Comparison of ENCODE assay signal across 12 cellular contexts in the genomic region with DNA sequence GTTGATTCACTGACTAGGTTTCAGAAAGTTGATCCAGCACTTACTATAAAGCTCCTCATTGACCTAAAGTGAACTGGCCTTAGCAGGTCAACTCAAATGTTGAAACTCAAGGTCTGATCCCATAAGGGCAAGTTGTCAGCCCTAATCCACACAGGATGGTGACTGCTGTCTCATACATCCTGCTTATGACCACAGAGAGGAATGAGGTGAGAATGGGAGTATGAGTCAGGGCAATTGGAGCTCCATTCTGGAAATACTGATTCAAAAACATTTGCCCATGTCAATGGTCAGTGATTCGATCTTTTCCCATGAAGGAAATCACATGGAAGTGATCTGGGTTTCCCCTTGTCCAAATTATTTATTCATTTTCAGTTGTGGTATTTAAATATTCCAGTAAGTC.
DNase-seq lines count a peak whose midpoint lies in the region; ATAC-seq and TF ChIP-seq lines count a peak whose summit lies in the region.
"Had no signal": no experiment of that assay in that cellular context is flagged by ENCODE, and none has a peak within 500 bp of the region (broad histone marks: within the 10 kb centered on the region; RNA-seq: fewer than 3 reads in every experiment).

No MANE protein-coding gene starts in this region.

- peak overlapping the region; percentile 70 for H3K4me2 ChIP-seq in fibroblast of lung (ENCODE audit: extremely low read depth, insufficient read depth, low read length)

- H3K9me3 ChIP-seq in fibroblast of lung (ENCODE audit: control insufficient read depth, insufficient read depth, low read depth, low read length), result no peaks in the 10 kb centered on the region

- DNase-seq in GM04504 (ENCODE audit: low read depth) (peak; percentile 82), fibroblast of lung (ENCODE audit: low read depth in 2 of 2) (peak; percentile 90 to 98), skeletal muscle cell (ENCODE audit: low read depth) (peak; percentile 89), iPS-NIHi7 (ENCODE audit: extremely low spot score) (no peak), left colon (no peak)
- DNase-seq: activated T-cell treated with anti-CD3 and anti-CD28 coated beads for 4 hours; naive thymus-derived CD4-positive, alpha-beta T cell; NCI-H1930 had no signal

- H3K27ac ChIP-seq in fibroblast of lung (ENCODE audit: insufficient read depth, low read length), result peak overlapping the region; percentile 23

- H3K36me3 ChIP-seq in fibroblast of lung (ENCODE audit: control insufficient read depth, insufficient read depth, low read length), result no peaks in the 10 kb centered on the region

- H2AFZ ChIP-seq in fibroblast of lung (ENCODE audit: low read length), result no peak overlapping the region

- ATAC-seq in SK-N-SH treated with all-trans-retinoic acid at 6 μM for 48 hours, result peak; percentile 95
- ATAC-seq in HG02571 (IDR thresholded peaks at IDR 0.05; ENCODE audit: unreplicated experiment), result no peak
- no peak for ATAC-seq in left colon
- no peak for ATAC-seq in GM21390 (IDR thresholded peaks at IDR 0.05; ENCODE audit: unreplicated experiment)
- ATAC-seq: HepG2; naive thymus-derived CD4-positive, alpha-beta T cell had no signal

- H3K27me3 ChIP-seq in fibroblast of lung (ENCODE audit: control insufficient read depth, insufficient read depth, low read length), result no peaks in the 10 kb centered on the region

- no peak for TF ChIP-seq CTCF in fibroblast of lung (conservative IDR thresholded peaks at IDR 0.05 in 1 of 2, IDR thresholded peaks at IDR 0.05 in 1 of 2; ENCODE audit: low read depth in 1 of 2, low read length in 2 of 2)

- H3K79me2 ChIP-seq in fibroblast of lung (ENCODE audit: control insufficient read depth, insufficient read depth, low read length), result no peaks in the 10 kb centered on the region

- no peaks in the 10 kb centered on the region for H4K20me1 ChIP-seq in fibroblast of lung (ENCODE audit: control insufficient read depth, extremely low read depth, insufficient read depth, low read length)

- H3K9ac ChIP-seq in fibroblast of lung (ENCODE audit: insufficient read depth, low read length), result no peak overlapping the region

- H3K4me1 ChIP-seq in fibroblast of lung (ENCODE audit: control insufficient read depth, extremely low read depth, insufficient read depth, low read length), result peaks cover 7% of the 10 kb centered on the region

- intact Hi-C loops in left colon (cut with DNase I, micrococcal nuclease), result no loop called here

- H3K4me3 ChIP-seq in fibroblast of lung (replicated peaks in 1 of 4; ENCODE audit: control extremely low read depth in 1 of 4, insufficient read depth in 1 of 4, low read depth in 3 of 4, low read length in 4 of 4) (no peak overlapping the region), skeletal muscle cell (ENCODE audit: low read depth, low read length) (no peak overlapping the region)

TF ChIP-seq in SK-N-SH treated with all-trans-retinoic acid at 6 μM for 48 hours, 23 proteins besides CTCF, POLR2A, EP300 and RAD21:
- peak; percentile 51; the same call in 1 of the 2 replicates for TF ChIP-seq TOX (CRISPR knock-in tag; IDR thresholded peaks at IDR 0.05; ENCODE audit: borderline replicate concordance)
- TF ChIP-seq ZFP30 (CRISPR knock-in tag; IDR thresholded peaks at IDR 0.05), result no peak
- TF ChIP-seq, protein P1, sequence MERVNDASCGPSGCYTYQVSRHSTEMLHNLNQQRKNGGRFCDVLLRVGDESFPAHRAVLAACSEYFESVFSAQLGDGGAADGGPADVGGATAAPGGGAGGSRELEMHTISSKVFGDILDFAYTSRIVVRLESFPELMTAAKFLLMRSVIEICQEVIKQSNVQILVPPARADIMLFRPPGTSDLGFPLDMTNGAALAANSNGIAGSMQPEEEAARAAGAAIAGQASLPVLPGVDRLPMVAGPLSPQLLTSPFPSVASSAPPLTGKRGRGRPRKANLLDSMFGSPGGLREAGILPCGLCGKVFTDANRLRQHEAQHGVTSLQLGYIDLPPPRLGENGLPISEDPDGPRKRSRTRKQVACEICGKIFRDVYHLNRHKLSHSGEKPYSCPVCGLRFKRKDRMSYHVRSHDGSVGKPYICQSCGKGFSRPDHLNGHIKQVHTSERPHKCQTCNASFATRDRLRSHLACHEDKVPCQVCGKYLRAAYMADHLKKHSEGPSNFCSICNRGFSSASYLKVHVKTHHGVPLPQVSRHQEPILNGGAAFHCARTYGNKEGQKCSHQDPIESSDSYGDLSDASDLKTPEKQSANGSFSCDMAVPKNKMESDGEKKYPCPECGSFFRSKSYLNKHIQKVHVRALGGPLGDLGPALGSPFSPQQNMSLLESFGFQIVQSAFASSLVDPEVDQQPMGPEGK (CRISPR knock-in tag; IDR thresholded peaks at IDR 0.05; ENCODE audit: borderline replicate concordance), result no peak

Comparison
In these comparisons a context has a peak if more than half of its experiments do, and no peak if none do; other contexts are left out.
1. DNase-seq: peak in GM04504 (single experiment), fibroblast of lung (2 of 2) and skeletal muscle cell (single experiment); none in iPS-NIHi7 (single experiment) and left colon (0 of 2).